ENCODE assay signal across 8 cellular contexts in the genomic region with DNA sequence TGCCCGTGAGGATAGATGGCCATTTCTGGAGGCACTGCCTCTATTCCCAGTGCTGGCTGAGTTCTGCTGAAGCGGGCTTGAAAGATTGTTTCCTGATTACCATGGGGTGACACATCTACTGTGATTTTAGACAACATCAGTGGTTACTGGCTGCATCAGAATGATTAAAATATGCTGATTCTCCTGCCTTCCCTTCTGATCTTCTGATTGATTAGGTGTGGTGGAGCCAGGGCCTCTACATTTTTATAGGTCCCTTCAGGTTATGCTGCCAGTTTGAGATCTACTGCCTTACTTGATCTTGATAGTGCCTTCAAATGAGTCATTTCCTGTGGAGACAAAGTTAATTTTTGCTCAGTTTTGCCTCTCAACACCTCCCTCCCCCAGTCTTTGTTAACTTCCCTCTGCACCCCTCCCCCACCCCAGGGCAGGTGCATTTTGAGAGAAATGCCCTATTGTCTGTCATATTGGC.
DNase-seq lines count a peak whose midpoint lies in the region; ATAC-seq and TF ChIP-seq lines count a peak whose summit lies in the region.

No MANE protein-coding gene starts in this region.

- peaks cover 80% of the 10 kb centered on the region for H3K36me3 Mint-ChIP-seq in nephron progenitor cell (ENCODE audit: low read depth)

- H3K27me3 Mint-ChIP-seq in nephron progenitor cell (ENCODE audit: low read depth, poor library complexity) = no peaks in the 10 kb centered on the region

- H3K4me3 Mint-ChIP-seq in nephron progenitor cell = no peak overlapping the region

- TF ChIP-seq CTCF in GM10248 (IDR thresholded peaks at IDR 0.05; ENCODE audit: control extremely low read depth, extremely low read depth, low read depth, missing control alignments) (no peak), nephron progenitor cell (IDR thresholded peaks at IDR 0.05) (no peak)

- CTCF ChIA-PET in GM10248 (lab: Yijun Ruan, JAX) = interaction anchor here (1.1 to 2.2 kb wide), 3 partner anchors 14 to 80 kb away, joined by 3 to 6 read pairs (median 4); no protein-coding TSS in a partner anchor

- H3K4me1 Mint-ChIP-seq in nephron progenitor cell = peaks cover 15% of the 10 kb centered on the region

- POLR2A ChIA-PET in GM10248 (lab: Yijun Ruan, JAX) = no interaction called here

- ATAC-seq in HG02763 (IDR thresholded peaks at IDR 0.05; ENCODE audit: unreplicated experiment) = peak; percentile 66

- peak overlapping the region; percentile 58 for H3K27ac Mint-ChIP-seq in nephron progenitor cell

- peak; percentile 59 for DNase-seq in GM10248 (ENCODE audit: extremely low spot score)
- DNase-seq in RPMI8226 = peak; percentile 46
- DNase-seq in activated effector memory CD4-positive, alpha-beta T cell treated with anti-CD3 and anti-CD28 coated beads, Interleukin-2, amount 50 U/mL, for 16 hours = peak; percentile 87
- no peak for DNase-seq in nephron progenitor cell
- DNase-seq in NCI-H748 treated with DMSO at 0.1 percent for 48 hours (lab: John Stamatoyannopoulos, UW) = no peak
- DNase-seq in NCI-H1105 (lab: John Stamatoyannopoulos, UW) = no peak
- DNase-seq in NCI-H1092 (lab: John Stamatoyannopoulos, UW) = no peak

- H3K9me3 Mint-ChIP-seq in nephron progenitor cell = no peaks in the 10 kb centered on the region

Comparison
In these comparisons a context has a peak if more than half of its experiments do, and no peak if none do; other contexts are left out.
1. DNase-seq: peak in GM10248 (single experiment), RPMI8226 (single experiment) and activated effector memory CD4-positive, alpha-beta T cell treated with anti-CD3 and anti-CD28 coated beads, Interleukin-2, amount 50 U/mL, for 16 hours (single experiment); none in nephron progenitor cell (single experiment), NCI-H748 treated with DMSO at 0.1 percent for 48 hours (single experiment), NCI-H1105 (single experiment) and NCI-H1092 (single experiment).